16 cellular contexts compared by ENCODE assay signal in the genomic region with DNA sequence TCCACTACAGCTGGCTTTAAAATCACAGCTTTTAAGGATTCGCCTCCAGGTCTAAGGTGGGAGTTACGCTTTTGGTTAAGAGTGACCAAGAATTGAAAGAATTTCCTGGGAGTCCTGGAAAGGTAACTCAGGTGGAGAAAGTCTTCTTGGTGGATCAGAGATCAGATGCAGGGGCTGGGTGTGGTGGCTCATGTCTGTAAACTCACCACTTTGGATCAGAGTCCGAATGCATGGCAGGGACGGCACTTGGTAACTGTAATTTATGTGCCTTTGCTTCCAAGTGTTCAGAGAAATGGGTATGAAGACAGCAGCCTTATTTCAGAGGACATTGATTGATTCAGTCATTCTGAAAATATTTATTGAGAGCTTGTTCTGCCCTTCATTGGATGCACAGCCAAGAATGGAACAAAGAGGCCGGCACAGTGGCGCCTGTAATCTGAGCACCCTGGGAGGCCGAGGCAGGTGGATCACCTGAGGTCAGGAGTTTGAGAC.
"Had no signal": no experiment of that assay in that cellular context is flagged by ENCODE, and none has a peak within 500 bp of the region (broad histone marks: within the 10 kb centered on the region; RNA-seq: fewer than 3 reads in every experiment).

No MANE protein-coding gene starts in this region.

- H3K27ac ChIP-seq: colonic mucosa, foreskin keratinocyte, left ventricle myocardium inferior, lower lobe of right lung, ovary, right atrium auricular region, tibial artery had no signal

- ATAC-seq: foreskin keratinocyte; lower lobe of right lung; naive thymus-derived CD4-positive, alpha-beta T cell; stimulated activated memory B cell treated with anti-CD40 and anti-IgM and Interleukin-4, amounts not matched to agents 10 μg/mL and 1 μg/mL and 100 μg/mL, for 72 hours had no signal

- H3K36me3 Mint-ChIP-seq: immature natural killer cell; memory B cell; naive thymus-derived CD4-positive, alpha-beta T cell; stimulated activated memory B cell treated with anti-CD40 and anti-IgM and Interleukin-4, amounts not matched to agents 10 μg/mL and 1 μg/mL and 100 μg/mL, for 72 hours had no signal

- DNase-seq: colonic mucosa; dermis blood vessel endothelial cell; erythroblast; immature natural killer cell; left ventricle myocardium inferior; lower lobe of right lung; naive thymus-derived CD4-positive, alpha-beta T cell; ovary; stimulated activated CD4-positive, alpha-beta T cell treated with anti-CD3 and anti-CD28 coated beads, Interleukin-2, amount 100 ng/mL, for 48 hours; tibial artery had no signal

- H3K9me3 ChIP-seq: colonic mucosa, left ventricle myocardium inferior, lower lobe of right lung, ovary, right atrium auricular region, tibial artery had no signal

- H3K4me1 ChIP-seq: colonic mucosa, foreskin keratinocyte, left ventricle myocardium inferior, lower lobe of right lung, right atrium auricular region, tibial artery had no signal

- H3K27ac Mint-ChIP-seq: immature natural killer cell; memory B cell; naive thymus-derived CD4-positive, alpha-beta T cell; stimulated activated memory B cell treated with anti-CD40 and anti-IgM and Interleukin-4, amounts not matched to agents 10 μg/mL and 1 μg/mL and 100 μg/mL, for 72 hours; stimulated activated naive CD8-positive, alpha-beta T cell treated with anti-CD3 and anti-CD28 coated beads, Interleukin-15, Interleukin-2, amounts not matched to agents 100 ng/mL and 50 ng/mL, for 24 hours had no signal

- H3K27me3 ChIP-seq: colonic mucosa, foreskin keratinocyte, ovary, right atrium auricular region, tibial artery had no signal

- H3K4me3 ChIP-seq: colonic mucosa, left ventricle myocardium inferior, lower lobe of right lung, ovary, right atrium auricular region, smooth muscle cell, tibial artery had no signal

- H3K4me3 Mint-ChIP-seq: immature natural killer cell; memory B cell; naive thymus-derived CD4-positive, alpha-beta T cell; stimulated activated memory B cell treated with anti-CD40 and anti-IgM and Interleukin-4, amounts not matched to agents 10 μg/mL and 1 μg/mL and 100 μg/mL, for 72 hours; stimulated activated naive CD8-positive, alpha-beta T cell treated with anti-CD3 and anti-CD28 coated beads, Interleukin-15, Interleukin-2, amounts not matched to agents 100 ng/mL and 50 ng/mL, for 24 hours had no signal

- H3K9me3 Mint-ChIP-seq: immature natural killer cell; memory B cell; naive thymus-derived CD4-positive, alpha-beta T cell; stimulated activated memory B cell treated with anti-CD40 and anti-IgM and Interleukin-4, amounts not matched to agents 10 μg/mL and 1 μg/mL and 100 μg/mL, for 72 hours; stimulated activated naive CD8-positive, alpha-beta T cell treated with anti-CD3 and anti-CD28 coated beads, Interleukin-15, Interleukin-2, amounts not matched to agents 100 ng/mL and 50 ng/mL, for 24 hours had no signal

- H3K4me1 Mint-ChIP-seq: immature natural killer cell; naive thymus-derived CD4-positive, alpha-beta T cell had no signal

- H3K4me2 ChIP-seq: smooth muscle cell had no signal

- H3K36me3 ChIP-seq: colonic mucosa, left ventricle myocardium inferior, lower lobe of right lung, ovary, right atrium auricular region, tibial artery had no signal

- H3K27me3 Mint-ChIP-seq: memory B cell; stimulated activated memory B cell treated with anti-CD40 and anti-IgM and Interleukin-4, amounts not matched to agents 10 μg/mL and 1 μg/mL and 100 μg/mL, for 72 hours; stimulated activated naive CD8-positive, alpha-beta T cell treated with anti-CD3 and anti-CD28 coated beads, Interleukin-15, Interleukin-2, amounts not matched to agents 100 ng/mL and 50 ng/mL, for 24 hours had no signal
